Comparison of ENCODE assay signal across 2 cellular contexts in genomic region chr17:17732444-17732843, GRCh38.
TF ChIP-seq lines count a peak whose summit lies in the region.

No MANE protein-coding gene starts in this region.

TF ChIP-seq in SK-N-SH, 30 proteins besides CTCF, POLR2A, EP300 and RAD21 (continued from another document):
- TF ChIP-seq USF1 (IDR thresholded peaks at IDR 0.05; ENCODE audit: borderline replicate concordance, low read depth) (no peak), EZH2phosphoT487 (IDR thresholded peaks at IDR 0.05; ENCODE audit: borderline replicate concordance, low read depth) (no peak)

TF ChIP-seq in SK-N-SH treated with all-trans-retinoic acid at 6 μM for 48 hours, 23 proteins besides CTCF, POLR2A, EP300 and RAD21 (continued from another document):
- TF ChIP-seq SNAI2 (CRISPR knock-in tag; IDR thresholded peaks at IDR 0.05) (no peak), ARNTL (CRISPR knock-in tag; IDR thresholded peaks at IDR 0.05; ENCODE audit: borderline replicate concordance, low read depth) (no peak), ZNF565 (CRISPR knock-in tag; conservative IDR thresholded peaks at IDR 0.05; ENCODE audit: low read depth) (no peak), CSDC2 (CRISPR knock-in tag; IDR thresholded peaks at IDR 0.05) (no peak), ZFP3 (CRISPR knock-in tag; IDR thresholded peaks at IDR 0.05) (no peak), GLIS3 (CRISPR knock-in tag; IDR thresholded peaks at IDR 0.05) (no peak), OSR1 (CRISPR knock-in tag; IDR thresholded peaks at IDR 0.05) (no peak), ZNF8 (CRISPR knock-in tag; IDR thresholded peaks at IDR 0.05) (no peak), ZFP30 (CRISPR knock-in tag; IDR thresholded peaks at IDR 0.05) (no peak), ZC3H10 (CRISPR knock-in tag; IDR thresholded peaks at IDR 0.05) (no peak), RARB (CRISPR knock-in tag; IDR thresholded peaks at IDR 0.05) (no peak), ISL1 (CRISPR knock-in tag; IDR thresholded peaks at IDR 0.05) (no peak), ESRRG (CRISPR knock-in tag; IDR thresholded peaks at IDR 0.05) (no peak), BACH2 (CRISPR knock-in tag; IDR thresholded peaks at IDR 0.05; ENCODE audit: borderline replicate concordance) (no peak)
- TF ChIP-seq, protein P1, sequence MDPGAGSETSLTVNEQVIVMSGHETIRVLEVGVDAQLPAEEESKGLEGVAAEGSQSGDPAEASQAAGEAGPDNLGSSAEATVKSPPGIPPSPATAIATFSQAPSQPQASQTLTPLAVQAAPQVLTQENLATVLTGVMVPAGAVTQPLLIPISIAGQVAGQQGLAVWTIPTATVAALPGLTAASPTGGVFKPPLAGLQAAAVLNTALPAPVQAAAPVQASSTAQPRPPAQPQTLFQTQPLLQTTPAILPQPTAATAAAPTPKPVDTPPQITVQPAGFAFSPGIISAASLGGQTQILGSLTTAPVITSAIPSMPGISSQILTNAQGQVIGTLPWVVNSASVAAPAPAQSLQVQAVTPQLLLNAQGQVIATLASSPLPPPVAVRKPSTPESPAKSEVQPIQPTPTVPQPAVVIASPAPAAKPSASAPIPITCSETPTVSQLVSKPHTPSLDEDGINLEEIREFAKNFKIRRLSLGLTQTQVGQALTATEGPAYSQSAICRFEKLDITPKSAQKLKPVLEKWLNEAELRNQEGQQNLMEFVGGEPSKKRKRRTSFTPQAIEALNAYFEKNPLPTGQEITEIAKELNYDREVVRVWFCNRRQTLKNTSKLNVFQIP (CRISPR knock-in tag; IDR thresholded peaks at IDR 0.05; ENCODE audit: borderline replicate concordance, low read depth) = no peak
- TF ChIP-seq, protein P2, sequence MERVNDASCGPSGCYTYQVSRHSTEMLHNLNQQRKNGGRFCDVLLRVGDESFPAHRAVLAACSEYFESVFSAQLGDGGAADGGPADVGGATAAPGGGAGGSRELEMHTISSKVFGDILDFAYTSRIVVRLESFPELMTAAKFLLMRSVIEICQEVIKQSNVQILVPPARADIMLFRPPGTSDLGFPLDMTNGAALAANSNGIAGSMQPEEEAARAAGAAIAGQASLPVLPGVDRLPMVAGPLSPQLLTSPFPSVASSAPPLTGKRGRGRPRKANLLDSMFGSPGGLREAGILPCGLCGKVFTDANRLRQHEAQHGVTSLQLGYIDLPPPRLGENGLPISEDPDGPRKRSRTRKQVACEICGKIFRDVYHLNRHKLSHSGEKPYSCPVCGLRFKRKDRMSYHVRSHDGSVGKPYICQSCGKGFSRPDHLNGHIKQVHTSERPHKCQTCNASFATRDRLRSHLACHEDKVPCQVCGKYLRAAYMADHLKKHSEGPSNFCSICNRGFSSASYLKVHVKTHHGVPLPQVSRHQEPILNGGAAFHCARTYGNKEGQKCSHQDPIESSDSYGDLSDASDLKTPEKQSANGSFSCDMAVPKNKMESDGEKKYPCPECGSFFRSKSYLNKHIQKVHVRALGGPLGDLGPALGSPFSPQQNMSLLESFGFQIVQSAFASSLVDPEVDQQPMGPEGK (CRISPR knock-in tag; IDR thresholded peaks at IDR 0.05; ENCODE audit: borderline replicate concordance) = no peak
- TF ChIP-seq, protein P3, sequence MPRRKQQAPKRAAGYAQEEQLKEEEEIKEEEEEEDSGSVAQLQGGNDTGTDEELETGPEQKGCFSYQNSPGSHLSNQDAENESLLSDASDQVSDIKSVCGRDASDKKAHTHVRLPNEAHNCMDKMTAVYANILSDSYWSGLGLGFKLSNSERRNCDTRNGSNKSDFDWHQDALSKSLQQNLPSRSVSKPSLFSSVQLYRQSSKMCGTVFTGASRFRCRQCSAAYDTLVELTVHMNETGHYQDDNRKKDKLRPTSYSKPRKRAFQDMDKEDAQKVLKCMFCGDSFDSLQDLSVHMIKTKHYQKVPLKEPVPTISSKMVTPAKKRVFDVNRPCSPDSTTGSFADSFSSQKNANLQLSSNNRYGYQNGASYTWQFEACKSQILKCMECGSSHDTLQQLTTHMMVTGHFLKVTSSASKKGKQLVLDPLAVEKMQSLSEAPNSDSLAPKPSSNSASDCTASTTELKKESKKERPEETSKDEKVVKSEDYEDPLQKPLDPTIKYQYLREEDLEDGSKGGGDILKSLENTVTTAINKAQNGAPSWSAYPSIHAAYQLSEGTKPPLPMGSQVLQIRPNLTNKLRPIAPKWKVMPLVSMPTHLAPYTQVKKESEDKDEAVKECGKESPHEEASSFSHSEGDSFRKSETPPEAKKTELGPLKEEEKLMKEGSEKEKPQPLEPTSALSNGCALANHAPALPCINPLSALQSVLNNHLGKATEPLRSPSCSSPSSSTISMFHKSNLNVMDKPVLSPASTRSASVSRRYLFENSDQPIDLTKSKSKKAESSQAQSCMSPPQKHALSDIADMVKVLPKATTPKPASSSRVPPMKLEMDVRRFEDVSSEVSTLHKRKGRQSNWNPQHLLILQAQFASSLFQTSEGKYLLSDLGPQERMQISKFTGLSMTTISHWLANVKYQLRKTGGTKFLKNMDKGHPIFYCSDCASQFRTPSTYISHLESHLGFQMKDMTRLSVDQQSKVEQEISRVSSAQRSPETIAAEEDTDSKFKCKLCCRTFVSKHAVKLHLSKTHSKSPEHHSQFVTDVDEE (CRISPR knock-in tag; IDR thresholded peaks at IDR 0.05) = no peak
